ENCODE assay signal across 14 cellular contexts in the genomic region with DNA sequence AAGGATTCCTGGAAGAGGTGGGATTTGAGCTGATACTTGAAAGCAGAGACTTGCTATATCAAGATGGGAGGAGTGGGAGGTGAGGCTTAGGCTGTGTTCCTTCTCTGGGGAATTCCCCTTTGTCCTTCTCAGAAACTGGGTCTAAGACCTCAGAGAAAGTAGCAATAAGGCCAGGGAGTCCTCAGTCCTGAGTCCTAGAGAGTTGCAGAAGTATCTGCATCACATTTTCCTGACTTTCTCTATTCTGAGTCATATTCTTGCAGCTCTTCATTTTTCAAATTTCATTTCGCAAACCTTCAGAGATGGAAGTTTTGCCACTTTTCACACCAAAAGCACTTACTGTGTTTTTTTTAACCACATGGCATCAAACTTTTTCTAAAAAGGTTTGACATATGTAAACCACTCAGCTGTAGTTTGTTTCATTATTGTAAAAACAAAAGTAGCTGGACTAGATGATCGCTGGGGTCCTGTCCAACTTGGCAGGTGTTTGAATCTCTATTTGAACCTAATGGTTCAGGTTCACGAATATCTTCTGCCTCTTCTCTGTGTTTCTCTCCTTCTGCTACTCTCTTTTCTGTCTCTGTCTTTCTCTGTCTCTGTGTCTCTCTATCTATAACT. TPM values are rescaled to one million over a fixed set of nuclear protein-coding genes. Genes with fewer than 3 reads are reported as not detected.
DNase-seq lines count a peak whose midpoint lies in the region; ATAC-seq and TF ChIP-seq lines count a peak whose summit lies in the region.
"Had no signal": no experiment of that assay in that cellular context is flagged by ENCODE, and none has a peak within 500 bp of the region (broad histone marks: within the 10 kb centered on the region; RNA-seq: fewer than 3 reads in every experiment).

No MANE protein-coding gene starts in this region.

- intact Hi-C loops in right cardiac atrium (cut with DNase I), result no loop called here
- intact Hi-C loops in prostate gland (cut with DNase I), result no loop called here

- TF ChIP-seq POLR2A in prostate gland (IDR thresholded peaks at IDR 0.05), result no peak

- 85% methylated on average over 3 of the region's 3 CpGs for WGBS in right cardiac atrium
- 63% methylated on average over 3 of the region's 3 CpGs for WGBS in prostate gland

- H3K27me3 ChIP-seq in right cardiac atrium (ENCODE audit: control insufficient read depth, insufficient read depth) (no peaks in the 10 kb centered on the region), prostate gland (replicated peaks; ENCODE audit: insufficient read depth) (no peaks in the 10 kb centered on the region)
- H3K27me3 ChIP-seq: adrenal gland, neutrophil had no signal

- peak; percentile 59 for ATAC-seq in HG03045 (IDR thresholded peaks at IDR 0.05; ENCODE audit: unreplicated experiment)
- no peak for ATAC-seq in right cardiac atrium

- no peaks in the 10 kb centered on the region for H3K36me3 ChIP-seq in prostate gland
- H3K36me3 ChIP-seq: adrenal gland, left ventricle myocardium inferior, neutrophil had no signal

- POLR2A ChIA-PET in HEK293T (lab: Yijun Ruan, JAX), result no interaction called here

- in situ Hi-C loops in GM13977 (cut with MboI; ENCODE audit: low pct_unique_long_range_greater_than_20kb, low sequenced_read_pairs, unreplicated experiment), result no loop called here

- no peak for TF ChIP-seq CTCF in AG10803 (conservative IDR thresholded peaks at IDR 0.05; ENCODE audit: low read length)
- TF ChIP-seq CTCF in GM13977 (IDR thresholded peaks at IDR 0.05; ENCODE audit: extremely low read depth, insufficient read depth, missing control alignments), result no peak
- TF ChIP-seq CTCF in prostate gland (IDR thresholded peaks at IDR 0.05), result no peak

- no peak overlapping the region for H3K4me3 ChIP-seq in AG10803 (ENCODE audit: low read length)
- H3K4me3 ChIP-seq in right cardiac atrium (ENCODE audit: low read length), result no peak overlapping the region
- no peak overlapping the region for H3K4me3 ChIP-seq in prostate gland
- H3K4me3 ChIP-seq: adrenal gland, left ventricle myocardium inferior had no signal

- no peaks in the 10 kb centered on the region for H3K9me3 ChIP-seq in right cardiac atrium (ENCODE audit: control insufficient read depth, low read length)
- H3K9me3 ChIP-seq in prostate gland, result no peaks in the 10 kb centered on the region
- H3K9me3 ChIP-seq: adrenal gland, left ventricle myocardium inferior, neutrophil had no signal

- CTCF ChIA-PET in HEK293T (lab: Yijun Ruan, JAX), result no interaction called here

- peaks cover 6% of the 10 kb centered on the region for H3K4me1 ChIP-seq in right cardiac atrium (ENCODE audit: control insufficient read depth, insufficient read depth, low read length)
- H3K4me1 ChIP-seq in prostate gland (replicated peaks), result no peaks in the 10 kb centered on the region

- H3K27ac ChIP-seq in right cardiac atrium (ENCODE audit: low read length), result no peak overlapping the region
- H3K27ac ChIP-seq in prostate gland, result no peak overlapping the region
- H3K27ac ChIP-seq: neutrophil had no signal

- peak; percentile 42 for DNase-seq in AG10803 (ENCODE audit: low read depth)
- DNase-seq in GM13977 (ENCODE audit: low spot score), result peak; percentile 40
- peak; percentile 30 for DNase-seq in fibroblast of peridontal ligament (ENCODE audit: extremely low read depth)
- no peak for DNase-seq in NCI-H82 treated with DMSO at 0.1 percent for 48 hours (lab: John Stamatoyannopoulos, UW; ENCODE audit: unreplicated experiment)
- DNase-seq in right cardiac atrium, result no peak
- DNase-seq in prostate gland (ENCODE audit: low spot score), result no peak
- DNase-seq in HEK293T (ENCODE audit: extremely low spot score), result no peak
- DNase-seq: CD4-positive, alpha-beta T cell; glutamatergic neuron; SHP77 treated with DMSO at 0.1 percent for 48 hours had no signal

TF ChIP-seq in HEK293T, 16 proteins besides CTCF, POLR2A, EP300 and RAD21:
- TF ChIP-seq, protein P1, sequence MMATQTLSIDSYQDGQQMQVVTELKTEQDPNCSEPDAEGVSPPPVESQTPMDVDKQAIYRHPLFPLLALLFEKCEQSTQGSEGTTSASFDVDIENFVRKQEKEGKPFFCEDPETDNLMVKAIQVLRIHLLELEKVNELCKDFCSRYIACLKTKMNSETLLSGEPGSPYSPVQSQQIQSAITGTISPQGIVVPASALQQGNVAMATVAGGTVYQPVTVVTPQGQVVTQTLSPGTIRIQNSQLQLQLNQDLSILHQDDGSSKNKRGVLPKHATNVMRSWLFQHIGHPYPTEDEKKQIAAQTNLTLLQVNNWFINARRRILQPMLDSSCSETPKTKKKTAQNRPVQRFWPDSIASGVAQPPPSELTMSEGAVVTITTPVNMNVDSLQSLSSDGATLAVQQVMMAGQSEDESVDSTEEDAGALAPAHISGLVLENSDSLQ (IDR thresholded peaks at IDR 0.05), result no peak
TF ChIP-seq in HEK293T: peak in this region for 0.

RNA-seq across cellular contexts. Expression of a gene that starts 21.3 kb away (rescaled TPM):
- total RNA-seq in right cardiac atrium, result 10 to 100 TPM in 1 of 4 donors, 1 to 10 TPM in 3; 1.7 to 18.9 (median 3.4) TPM
- 4.3 TPM for polyA plus RNA-seq in right cardiac atrium
- 1 to 10 TPM in 1 of 2 donors, under 1 TPM in 1; 0.87 to 3.9 TPM for total RNA-seq in prostate gland

Comparison
In these comparisons a context has a peak if more than half of its experiments do, and no peak if none do; other contexts are left out.
1. DNase-seq: peak in AG10803 (single experiment), GM13977 (single experiment) and fibroblast of peridontal ligament (single experiment); none in NCI-H82 treated with DMSO at 0.1 percent for 48 hours (single experiment), right cardiac atrium (0 of 3), prostate gland (single experiment) and HEK293T (single experiment).